Comparison of ENCODE assay signal across 8 cellular contexts in the genomic region with DNA sequence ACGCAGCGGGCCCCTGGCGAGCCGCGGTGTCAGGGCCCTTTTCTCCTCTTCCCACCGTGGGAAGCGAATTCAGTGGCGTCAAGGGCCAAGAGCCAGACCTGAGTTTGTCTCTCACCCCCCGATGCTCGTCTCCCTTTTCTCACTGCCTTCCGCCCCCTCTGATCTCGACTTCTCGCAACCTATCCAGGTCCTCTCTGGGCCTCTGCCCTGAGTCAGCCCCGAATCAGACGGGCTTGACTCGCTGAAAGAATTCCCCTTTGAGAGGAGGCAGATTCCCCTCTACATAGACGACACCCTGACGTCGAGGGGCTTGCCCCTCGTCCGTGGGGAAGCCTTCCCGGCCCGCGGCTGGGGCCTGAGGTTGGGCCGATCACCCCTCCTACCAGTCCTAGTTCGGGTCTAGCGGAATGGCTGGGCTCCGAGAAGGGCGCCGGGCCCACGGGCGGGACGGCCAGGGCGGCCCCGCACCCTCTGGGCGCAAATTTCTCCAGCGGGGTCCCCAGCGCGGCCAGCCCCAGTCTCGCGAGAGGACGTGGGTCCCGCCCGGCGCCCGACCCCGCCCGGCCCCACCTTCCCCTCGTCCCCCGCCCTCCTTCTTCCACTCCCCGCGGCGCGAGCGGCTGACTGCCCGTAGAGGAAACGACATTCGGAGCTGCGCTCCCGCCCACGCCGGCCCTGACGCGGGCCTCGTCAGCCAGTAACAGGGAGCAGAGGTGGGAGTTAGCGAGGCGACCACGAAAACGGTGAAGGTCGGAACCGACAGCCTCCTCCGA. TPM values are rescaled to one million over a fixed set of nuclear protein-coding genes. Genes with fewer than 3 reads are reported as not detected.
DNase-seq lines count a peak whose midpoint lies in the region; ATAC-seq and TF ChIP-seq lines count a peak whose summit lies in the region.

A gene with protein sequence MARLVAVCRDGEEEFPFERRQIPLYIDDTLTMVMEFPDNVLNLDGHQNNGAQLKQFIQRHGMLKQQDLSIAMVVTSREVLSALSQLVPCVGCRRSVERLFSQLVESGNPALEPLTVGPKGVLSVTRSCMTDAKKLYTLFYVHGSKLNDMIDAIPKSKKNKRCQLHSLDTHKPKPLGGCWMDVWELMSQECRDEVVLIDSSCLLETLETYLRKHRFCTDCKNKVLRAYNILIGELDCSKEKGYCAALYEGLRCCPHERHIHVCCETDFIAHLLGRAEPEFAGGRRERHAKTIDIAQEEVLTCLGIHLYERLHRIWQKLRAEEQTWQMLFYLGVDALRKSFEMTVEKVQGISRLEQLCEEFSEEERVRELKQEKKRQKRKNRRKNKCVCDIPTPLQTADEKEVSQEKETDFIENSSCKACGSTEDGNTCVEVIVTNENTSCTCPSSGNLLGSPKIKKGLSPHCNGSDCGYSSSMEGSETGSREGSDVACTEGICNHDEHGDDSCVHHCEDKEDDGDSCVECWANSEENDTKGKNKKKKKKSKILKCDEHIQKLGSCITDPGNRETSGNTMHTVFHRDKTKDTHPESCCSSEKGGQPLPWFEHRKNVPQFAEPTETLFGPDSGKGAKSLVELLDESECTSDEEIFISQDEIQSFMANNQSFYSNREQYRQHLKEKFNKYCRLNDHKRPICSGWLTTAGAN (plus strand): TSS at position 600 of the 773 bp plus-strand sequence. CDS start 806 bp downstream, outside the sequence.

- in situ Hi-C loops in Caki2 (cut with HindIII; ENCODE audit: low pct_unique_long_range_greater_than_20kb, low sequenced_read_pairs) (no loop called here), endometrial microvascular endothelial cells (cut with HindIII; ENCODE audit: inconsistent ontology term, low pct_unique_long_range_greater_than_20kb, low sequenced_read_pairs) (no loop called here)

- H3K4me3 Mint-ChIP-seq in mesothelial cell of epicardium: peak within 1 kb of the TSS; percentile 96

- no peaks in the 10 kb centered on the region for H3K9me3 Mint-ChIP-seq in mesothelial cell of epicardium

- no peaks in the 10 kb centered on the region for H3K27me3 ChIP-seq in OCI-LY1 (ENCODE audit: insufficient read depth, low read length)

- peaks cover 50% of the 10 kb centered on the region for H3K79me2 ChIP-seq in OCI-LY1 (ENCODE audit: insufficient read depth, low read length)

- no peaks in the 10 kb centered on the region for H3K27me3 Mint-ChIP-seq in mesothelial cell of epicardium (ENCODE audit: low read depth)

- H3K4me1 ChIP-seq in OCI-LY1 (ENCODE audit: insufficient read depth, low read length, severe bottlenecking): peaks cover 35% of the 10 kb centered on the region

- H3K4me2 ChIP-seq in OCI-LY1 (ENCODE audit: low read length): peak within 1 kb of the TSS; percentile 86

- H3K9ac ChIP-seq in OCI-LY1 (ENCODE audit: low read length): peak within 1 kb of the TSS; percentile 98

- ATAC-seq in GM21515 (IDR thresholded peaks at IDR 0.05; ENCODE audit: unreplicated experiment): peak; percentile 47

- H3K27ac Mint-ChIP-seq in mesothelial cell of epicardium: peak within 1 kb of the TSS; percentile 100

- H3K4me1 Mint-ChIP-seq in mesothelial cell of epicardium: peaks cover 29% of the 10 kb centered on the region

- H3K4me3 ChIP-seq in OCI-LY1 (ENCODE audit: low read depth, low read length, poor library complexity, severe bottlenecking): peak within 1 kb of the TSS; percentile 83

- H4K20me1 ChIP-seq in OCI-LY1 (ENCODE audit: insufficient read depth, low read length): peaks cover 3% of the 10 kb centered on the region; the same call in 1 of the 2 replicates

- peaks cover 5% of the 10 kb centered on the region; the same call in 1 of the 2 replicates for H3F3A ChIP-seq in OCI-LY1 (ENCODE audit: insufficient read depth, low read length)

- TF ChIP-seq CTCF in OCI-LY1 (IDR thresholded peaks at IDR 0.05; ENCODE audit: low read length) (no peak; the same call in 1 of the 2 replicates), mesothelial cell of epicardium (IDR thresholded peaks at IDR 0.05; ENCODE audit: unreplicated experiment) (no peak)

- peak within 1 kb of the TSS; percentile 92 for H3K27ac ChIP-seq in OCI-LY1 (ENCODE audit: low read depth, low read length, poor library complexity, severe bottlenecking)

- H2AFZ ChIP-seq in OCI-LY1 (ENCODE audit: low read length): no peak within 1 kb of the TSS

- H3K9me2 ChIP-seq in OCI-LY1 (ENCODE audit: low read depth, low read length): no peaks in the 10 kb centered on the region

- no peaks in the 10 kb centered on the region for H3K9me3 ChIP-seq in OCI-LY1 (ENCODE audit: low read length)

- peaks cover 19% of the 10 kb centered on the region for H3K36me3 ChIP-seq in OCI-LY1 (ENCODE audit: insufficient read depth, low read length)

- DNase-seq in Caki2 (ENCODE audit: low read depth) (peak; percentile 91), HuH-7.5 (ENCODE audit: low spot score) (peak; percentile 65), mesothelial cell of epicardium (ENCODE audit: low spot score in 2 of 2, unreplicated experiment in 2 of 2) (peak; percentile 91 to 92)
- peak; percentile 88 for DNase-seq in activated CD8-positive, alpha-beta memory T cell treated with anti-CD3 and anti-CD28 coated beads, Interleukin-2, amount 50 U/mL, for 4 hours
- peak; percentile 77 for DNase-seq in stimulated activated CD8-positive, alpha-beta memory T cell treated with anti-CD3 and anti-CD28 coated beads, Interleukin-15, amount 100 ng/mL, for 24 hours (ENCODE audit: low read depth)

- no peaks in the 10 kb centered on the region for H3K36me3 Mint-ChIP-seq in mesothelial cell of epicardium

RNA-seq across cellular contexts. Expression of the gene that starts here (rescaled TPM):
- 30.0 and 40.0 TPM in 2 replicates for total RNA-seq in Caki2 (2014; rRNA removed; shearing (Covaris generic); ENCODE audit: low replicate concordance)
- total RNA-seq in endometrial microvascular endothelial cells (ENCODE audit: inconsistent ontology term): 19.8 TPM
- 67.5 to 71.2 TPM (median 69.8 TPM) in 3 replicates for total RNA-seq in mesothelial cell of epicardium

Comparison
In these comparisons a context has a peak if more than half of its experiments do, and no peak if none do; other contexts are left out.
1. Peak in every context shown above with its lines: DNase-seq, ATAC-seq, H3K4me3 ChIP-seq and H3K27ac ChIP-seq.